ENCODE assay signal across 11 cellular contexts in genomic region chrY:12809034-12809433, GRCh38.
DNase-seq lines count a peak whose midpoint lies in the region; ATAC-seq and TF ChIP-seq lines count a peak whose summit lies in the region.
"Had no signal": no experiment of that assay in that cellular context is flagged by ENCODE, and none has a peak within 500 bp of the region (broad histone marks: within the 10 kb centered on the region; RNA-seq: fewer than 3 reads in every experiment).

No MANE protein-coding gene starts in this region.

- H3K4me1 Mint-ChIP-seq in memory B cell: no peaks in the 10 kb centered on the region
- H3K4me1 Mint-ChIP-seq: activated B cell treated with CpG ODN at 0.5 μM for 24 hours had no signal

- no peaks in the 10 kb centered on the region for H3F3A ChIP-seq in PC-9 (ENCODE audit: insufficient read depth, low read depth)

- no peaks in the 10 kb centered on the region for H3K27me3 Mint-ChIP-seq in memory B cell
- H3K27me3 Mint-ChIP-seq: activated B cell treated with CpG ODN at 0.5 μM for 24 hours had no signal

- H3K4me1 ChIP-seq in DND-41 (ENCODE audit: insufficient read depth, low read length) (no peaks in the 10 kb centered on the region), PC-9 (replicated peaks; ENCODE audit: insufficient read depth) (no peaks in the 10 kb centered on the region)
- H3K4me1 ChIP-seq: breast epithelium, Caco-2 had no signal

- H3K27ac ChIP-seq in DND-41 (ENCODE audit: low read length): no peak overlapping the region
- no peak overlapping the region for H3K27ac ChIP-seq in PC-9
- H3K27ac ChIP-seq: breast epithelium had no signal

- CTCF ChIA-PET in PC-9 (lab: Charles Lee): no interaction called here

- peaks cover 20% of the 10 kb centered on the region; the same call in 1 of the 2 replicates for H3K36me3 ChIP-seq in DND-41 (ENCODE audit: insufficient read depth, low read length)
- H3K36me3 ChIP-seq in PC-9 (ENCODE audit: low read depth): no peaks in the 10 kb centered on the region
- H3K36me3 ChIP-seq: breast epithelium had no signal

- peak overlapping the region; percentile 11 for H3K27ac Mint-ChIP-seq in memory B cell
- H3K27ac Mint-ChIP-seq: activated B cell treated with CpG ODN at 0.5 μM for 24 hours had no signal

- H3K27me3 ChIP-seq in DND-41 (ENCODE audit: insufficient read depth, low read length, poor library complexity): no peaks in the 10 kb centered on the region
- H3K27me3 ChIP-seq in PC-9 (ENCODE audit: insufficient read depth, low read depth): no peaks in the 10 kb centered on the region
- H3K27me3 ChIP-seq: breast epithelium had no signal

- intact Hi-C loops in PC-9 (cut with micrococcal nuclease; ENCODE audit: unreplicated experiment): no loop called here
- intact Hi-C loops in Right ventricle myocardium inferior (cut with DNase I): no loop called here

- TF ChIP-seq CTCF in DND-41 (IDR thresholded peaks at IDR 0.05; ENCODE audit: borderline replicate concordance, extremely low read depth, low read length, poor library complexity, severe bottlenecking) (peak; percentile 51), PC-9 (conservative IDR thresholded peaks at IDR 0.05) (no peak)

- peaks cover 12% of the 10 kb centered on the region for H3K36me3 Mint-ChIP-seq in memory B cell

- no TSS peak for BruUV-seq in PC-9 (replicated peaks; lab: Mats Ljungman, UMichigan)

- no peaks in the 10 kb centered on the region for H3K9me2 ChIP-seq in PC-9 (ENCODE audit: insufficient read depth)

- DNase-seq in DND-41 (no peak), HS-27A (ENCODE audit: low read depth) (peak; percentile 9), amniotic epithelial cell (ENCODE audit: low read depth) (peak; percentile 22), memory B cell (ENCODE audit: low spot score in 2 of 2) (no peak), PC-9 (no peak), Right ventricle myocardium inferior (ENCODE audit: missing footprints) (no peak), SHP77 treated with DMSO at 0.1 percent for 48 hours (lab: John Stamatoyannopoulos, UW) (no peak), SHP77 (lab: John Stamatoyannopoulos, UW) (no peak)
- DNase-seq: activated B cell treated with CpG ODN at 0.5 μM for 24 hours, Caco-2 had no signal

- no peaks in the 10 kb centered on the region for H3K9me3 Mint-ChIP-seq in memory B cell
- H3K9me3 Mint-ChIP-seq: activated B cell treated with CpG ODN at 0.5 μM for 24 hours had no signal

- no peak overlapping the region for H3K4me3 ChIP-seq in DND-41 (ENCODE audit: low read depth in 1 of 2, low read length in 2 of 2)
- H3K4me3 ChIP-seq in PC-9: no peak overlapping the region
- H3K4me3 ChIP-seq: breast epithelium had no signal

- H3K9me3 ChIP-seq in DND-41 (ENCODE audit: insufficient read depth, low read length, severe bottlenecking): no peaks in the 10 kb centered on the region
- no peaks in the 10 kb centered on the region for H3K9me3 ChIP-seq in PC-9 (ENCODE audit: insufficient read depth, low read depth)
- H3K9me3 ChIP-seq: breast epithelium, Caco-2 had no signal

- H3K79me2 ChIP-seq in DND-41 (ENCODE audit: insufficient read depth, low read length) (no peaks in the 10 kb centered on the region), PC-9 (ENCODE audit: low read depth) (no peaks in the 10 kb centered on the region)

- H3K4me2 ChIP-seq in DND-41 (ENCODE audit: insufficient read depth, low read length): no peak overlapping the region
- H3K4me2 ChIP-seq in PC-9: no peak overlapping the region

- ATAC-seq in DND-41 (ENCODE audit: insufficient read depth, low read depth) (peak; percentile 35; the same call in 1 of the 3 replicates), memory B cell (ENCODE audit: low read depth) (no peak), Right ventricle myocardium inferior (no peak)

- H4K20me1 ChIP-seq in DND-41 (ENCODE audit: insufficient read depth, low read length): no peaks in the 10 kb centered on the region
- no peaks in the 10 kb centered on the region for H4K20me1 ChIP-seq in PC-9 (ENCODE audit: insufficient read depth)

- no peak overlapping the region for H3K4me3 Mint-ChIP-seq in memory B cell
- H3K4me3 Mint-ChIP-seq: activated B cell treated with CpG ODN at 0.5 μM for 24 hours had no signal

- no peak overlapping the region for H2AFZ ChIP-seq in DND-41 (ENCODE audit: low read depth, low read length)
- no peak overlapping the region for H2AFZ ChIP-seq in PC-9

- no peak overlapping the region for H3K9ac ChIP-seq in DND-41 (ENCODE audit: low read depth, low read length)

- POLR2A ChIA-PET in PC-9 (lab: Charles Lee; ENCODE audit: unreplicated experiment): no interaction called here

Comparison
In these comparisons a context has a peak if more than half of its experiments do, and no peak if none do; other contexts are left out.
1. DNase-seq: peak in HS-27A (single experiment) and amniotic epithelial cell (single experiment); none in DND-41 (single experiment), memory B cell (0 of 2), PC-9 (0 of 2), Right ventricle myocardium inferior (single experiment), SHP77 treated with DMSO at 0.1 percent for 48 hours (single experiment) and SHP77 (0 of 2).